Comparison of ENCODE assay signal across 21 cellular contexts in genomic region chr1:174880171-174880570, GRCh38.
"Had no signal": no experiment of that assay in that cellular context is flagged by ENCODE, and none has a peak within 500 bp of the region (broad histone marks: within the 10 kb centered on the region; RNA-seq: fewer than 3 reads in every experiment).

No MANE protein-coding gene starts in this region.

- H3K27me3 ChIP-seq: MG63, SJSA1 had no signal

- H3K4me3 ChIP-seq: MG63, SJSA1, SK-N-MC had no signal

- H3K4me1 ChIP-seq: SJSA1 had no signal

- H3K27ac ChIP-seq: HL-60, SJSA1, SK-N-MC had no signal

- DNase-seq: Karpas-422, KG1, MG63, NCI-H1092, NCI-H1105 treated with DMSO at 0.1 percent for 48 hours, NCI-H1417 treated with DMSO at 0.1 percent for 48 hours, NCI-H146, NCI-H1694 treated with DMSO at 0.1 percent for 48 hours, NCI-H1930, NCI-H2081, NCI-H2107, NCI-H2227 treated with DMSO at 0.1 percent for 48 hours, NCI-H524, NCI-H526 treated with DMSO at 0.1 percent for 48 hours, NCI-H748 treated with DMSO at 0.1 percent for 48 hours, Right ventricle myocardium superior, RPMI8226, SIG-M5 had no signal

- H3K9me3 ChIP-seq: MG63, SJSA1 had no signal
